ENCODE assay signal across 23 cellular contexts in genomic region chr13:96431044-96431581, GRCh38.
"Had no signal": no experiment of that assay in that cellular context is flagged by ENCODE, and none has a peak within 500 bp of the region (broad histone marks: within the 10 kb centered on the region; RNA-seq: fewer than 3 reads in every experiment).

No MANE protein-coding gene starts in this region.

- H3K36me3 ChIP-seq: brain microvascular endothelial cell had no signal

- H3K27me3 ChIP-seq: brain microvascular endothelial cell had no signal

- H3K9me3 ChIP-seq: SK-N-SH had no signal

- H3K27ac ChIP-seq: brain microvascular endothelial cell, VCaP had no signal

- H3K9ac ChIP-seq: SK-N-SH had no signal

- ATAC-seq: activated naive CD4-positive, alpha-beta T cell treated with anti-CD3 and anti-CD28 coated beads, Interleukin-2, amount 50 U/mL, for 72 hours; activated T-cell treated with anti-CD3 and anti-CD28 coated beads, Interleukin-2, amount 50 U/mL, for 4 hours; Right ventricle myocardium inferior had no signal

- DNase-seq: activated CD4-positive, alpha-beta memory T cell treated with anti-CD3 and anti-CD28 coated beads for 36 hours; activated CD4-positive, alpha-beta T cell treated with anti-CD3 and anti-CD28 coated beads, Interleukin-2, amount 10 ng/mL, durations not matched to agents 7 days and 5 days; activated CD4-positive, CD25-positive, alpha-beta regulatory T cell; activated CD8-positive, alpha-beta memory T cell treated with anti-CD3 and anti-CD28 coated beads for 24 hours; activated effector memory CD4-positive, alpha-beta T cell treated with anti-CD3 and anti-CD28 coated beads, Interleukin-2, amount 50 U/mL, for 16 hours; activated naive CD4-positive, alpha-beta T cell treated with Interleukin-2 at 50 U/mL for 16 hours; activated T-cell treated with anti-CD3 and anti-CD28 coated beads, Interleukin-2, amount 50 U/mL, for 4 hours; brain microvascular endothelial cell; cerebellar nuclear complex; Kasumi-1; NCI-H1092; NCI-H1417; NCI-H1930; NCI-H2171; NCI-H2227 treated with DMSO at 0.1 percent for 48 hours; NCI-H446 treated with DMSO at 0.1 percent for 48 hours; NCI-H524 treated with DMSO at 0.1 percent for 48 hours; NCI-H748 treated with DMSO at 0.1 percent for 48 hours; SK-N-SH; T-helper 1 cell had no signal

- H3K4me2 ChIP-seq: SK-N-SH had no signal
